Comparison of ENCODE assay signal across 8 cellular contexts in genomic region chr16:17467923-17468540, GRCh38. TPM values are rescaled to one million over a fixed set of nuclear protein-coding genes. Genes with fewer than 3 reads are reported as not detected.
DNase-seq lines count a peak whose midpoint lies in the region; ATAC-seq lines count a peak whose summit lies in the region.

No MANE protein-coding gene starts in this region.

- peaks cover 9% of the 10 kb centered on the region for H3K36me3 ChIP-seq in Karpas-422 (ENCODE audit: insufficient read depth, low read length)

- intact Hi-C loops in left colon (cut with DNase I, micrococcal nuclease): loop anchor here in 1 of 2 donors (5.0 to 10.0 kb wide), 2 partner anchors 163 to 271 kb away; no protein-coding TSS in a partner anchor

- no peak overlapping the region for H2AFZ ChIP-seq in Karpas-422 (ENCODE audit: low read length)

- H3K9me3 ChIP-seq in Karpas-422 (ENCODE audit: low read length): no peaks in the 10 kb centered on the region

- no peaks in the 10 kb centered on the region for H3K27me3 ChIP-seq in Karpas-422 (ENCODE audit: low read length)

- peak overlapping the region; percentile 72 for H3K27ac ChIP-seq in Karpas-422 (ENCODE audit: low read length)

- H3K4me1 ChIP-seq in Karpas-422 (ENCODE audit: low read length): peaks cover 60% of the 10 kb centered on the region

- ATAC-seq in left colon: peak; percentile 72

- H3K4me3 ChIP-seq in Karpas-422 (ENCODE audit: low read length): peak overlapping the region; percentile 93

- DNase-seq in COLO829 (ENCODE audit: low spot score) (peak; percentile 45), Karpas-422 (peak; percentile 68), SW480 (ENCODE audit: low spot score) (peak; percentile 28), cerebellar cortex (ENCODE audit: low spot score) (peak; percentile 22), left colon (peak; percentile 79 to 84), cerebellar nuclear complex (lab: John Stamatoyannopoulos, UW) (no peak), NCI-H446 treated with DMSO at 0.1 percent for 48 hours (lab: John Stamatoyannopoulos, UW) (no peak)
- peak; percentile 60 for DNase-seq in stimulated activated CD8-positive, alpha-beta memory T cell treated with anti-CD3 and anti-CD28 coated beads, Interleukin-4, amount 100 ng/mL, for 48 hours

- H3K4me2 ChIP-seq in Karpas-422 (ENCODE audit: low read depth, low read length, poor library complexity, severe bottlenecking): peak overlapping the region; percentile 73

- no peaks in the 10 kb centered on the region for H3K9me2 ChIP-seq in Karpas-422 (replicated peaks; ENCODE audit: insufficient read depth, low read length)

- peaks cover 37% of the 10 kb centered on the region for H3K79me2 ChIP-seq in Karpas-422 (ENCODE audit: low read length)

- H4K20me1 ChIP-seq in Karpas-422 (ENCODE audit: insufficient read depth, low read depth, low read length): peaks cover 10% of the 10 kb centered on the region; the same call in 1 of the 2 replicates

- peak overlapping the region; percentile 72 for H3K9ac ChIP-seq in Karpas-422 (ENCODE audit: low read length)

RNA-seq across cellular contexts. Expression of gene XYLT1, which starts 2.7 kb away (rescaled TPM):
- 11.8 and 12.2 TPM in 2 replicates for total RNA-seq in Karpas-422 (2014; rRNA removed; shearing (Covaris generic); ENCODE audit: low replicate concordance)
- 10 to 100 TPM; 24.2 to 28.6 TPM for total RNA-seq in left colon

Comparison
In these comparisons a context has a peak if more than half of its experiments do, and no peak if none do; other contexts are left out.
1. DNase-seq: peak in COLO829 (single experiment), Karpas-422 (single experiment), SW480 (single experiment), cerebellar cortex (single experiment), left colon (2 of 2) and stimulated activated CD8-positive, alpha-beta memory T cell treated with anti-CD3 and anti-CD28 coated beads, Interleukin-4, amount 100 ng/mL, for 48 hours (single experiment); none in cerebellar nuclear complex (0 of 2) and NCI-H446 treated with DMSO at 0.1 percent for 48 hours (single experiment).